Comparison of ENCODE assay signal across 21 cellular contexts in the genomic region with DNA sequence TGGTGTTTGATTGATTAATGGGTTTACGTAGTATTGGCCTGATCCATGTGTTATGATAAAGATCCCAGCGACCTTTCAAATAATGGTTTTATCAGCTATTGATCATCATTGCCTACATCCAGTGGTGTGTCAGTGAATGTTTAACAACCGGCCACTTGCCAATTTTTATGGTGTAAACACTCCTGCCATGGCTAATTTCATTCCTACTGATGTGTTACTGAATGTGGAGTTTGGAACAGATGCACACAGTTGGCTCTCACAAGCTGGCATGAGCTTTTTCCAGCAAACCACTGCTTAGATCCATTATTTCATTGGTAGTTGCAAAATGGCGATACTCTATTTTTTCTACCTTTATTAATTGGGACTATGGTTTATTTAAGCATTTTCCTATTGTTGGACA.
DNase-seq lines count a peak whose midpoint lies in the region; ATAC-seq lines count a peak whose summit lies in the region.
"Had no signal": no experiment of that assay in that cellular context is flagged by ENCODE, and none has a peak within 500 bp of the region (broad histone marks: within the 10 kb centered on the region; RNA-seq: fewer than 3 reads in every experiment).

No MANE protein-coding gene starts in this region.

- ATAC-seq in left lobe of liver = peak; percentile 55
- ATAC-seq: GM23338, K562 had no signal

- peak; percentile 47 for DNase-seq in NCI-H2171 treated with DMSO at 0.1 percent for 48 hours (lab: John Stamatoyannopoulos, UW)
- DNase-seq in NCI-H2171 (lab: John Stamatoyannopoulos, UW) = no peak
- DNase-seq in OCI-M1 (lab: John Stamatoyannopoulos, UW) = peak; percentile 14
- peak; percentile 13 for DNase-seq in UCSD-AML1 (lab: John Stamatoyannopoulos, UW; ENCODE audit: unreplicated experiment)
- DNase-seq in left lobe of liver (ENCODE audit: low spot score) = no peak
- DNase-seq in activated CD4-positive, alpha-beta T cell treated with anti-CD3 and anti-CD28 coated beads for 1 hour = no peak
- DNase-seq in NK-92 (lab: John Stamatoyannopoulos, UW; ENCODE audit: unreplicated experiment) = no peak
- DNase-seq: BE2C; Calu3; CD8-positive, alpha-beta memory T cell; DMS79 treated with DMSO at 0.1 percent for 48 hours; GF-D8; H9; NCI-H345; NCI-H524; NCI-H748 treated with DMSO at 0.1 percent for 48 hours; RPMI8226; SHP77; SW 1271 had no signal

Comparison
In these comparisons a context has a peak if more than half of its experiments do, and no peak if none do; other contexts are left out.
1. DNase-seq: peak in NCI-H2171 treated with DMSO at 0.1 percent for 48 hours (single experiment), OCI-M1 (single experiment) and UCSD-AML1 (single experiment); none in NCI-H2171 (single experiment), left lobe of liver (single experiment), activated CD4-positive, alpha-beta T cell treated with anti-CD3 and anti-CD28 coated beads for 1 hour (single experiment) and NK-92 (single experiment).